In the genomic region with DNA sequence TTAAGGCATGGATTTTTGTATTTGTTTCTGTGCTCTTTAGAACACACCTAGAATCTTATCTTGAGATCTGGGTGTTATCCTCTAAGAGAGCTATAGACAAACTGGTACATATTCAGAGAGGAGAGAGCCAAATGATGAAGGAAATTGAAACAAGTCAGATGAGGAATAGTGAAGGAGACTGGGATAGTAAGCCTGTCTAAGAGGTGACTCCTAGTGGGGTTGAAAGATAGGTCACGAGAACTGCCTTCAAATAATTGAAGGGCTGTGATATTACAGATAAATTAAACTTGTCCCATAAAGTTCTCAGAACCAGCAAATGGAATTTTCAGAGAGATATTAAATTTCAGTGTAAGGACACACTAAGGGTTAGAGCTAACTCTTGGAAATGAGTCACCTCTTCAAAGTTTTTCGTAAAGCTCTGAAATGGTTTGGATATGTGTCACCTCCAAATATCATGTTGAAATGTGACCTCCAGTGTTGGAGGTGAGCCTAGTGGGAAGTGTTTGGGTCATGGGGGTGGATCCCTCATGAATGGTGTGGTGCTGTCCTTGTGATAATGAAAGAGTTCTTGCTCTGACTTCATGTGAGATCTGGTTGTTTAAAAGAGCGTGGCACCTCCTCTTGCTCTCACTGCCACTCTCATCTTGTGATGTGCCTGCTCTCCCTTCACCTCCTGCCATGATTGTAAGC, we compare ENCODE assay signal across 9 cellular contexts.
DNase-seq lines count a peak whose midpoint lies in the region; ATAC-seq and TF ChIP-seq lines count a peak whose summit lies in the region.
"Had no signal": no experiment of that assay in that cellular context is flagged by ENCODE, and none has a peak within 500 bp of the region (broad histone marks: within the 10 kb centered on the region; RNA-seq: fewer than 3 reads in every experiment).

No MANE protein-coding gene starts in this region.

- no peak for DNase-seq in activated T-cell treated with anti-CD3 and anti-CD28 coated beads, Interleukin-2, amount 50 U/mL, for 4 hours
- no peak for DNase-seq in activated T-cell treated with anti-CD3 and anti-CD28 coated beads, Interleukin-2, amount 50 U/mL, for 1 hour
- DNase-seq in SK-N-SH, result no peak
- peak; percentile 90 for DNase-seq in fibroblast of gingiva (ENCODE audit: low read depth)
- peak in 1 of 2 donors; percentile 73 for DNase-seq in stimulated activated effector memory CD8-positive, alpha-beta T cell treated with anti-CD3 and anti-CD28 coated beads, Interleukin-12 subunit alpha, Interleukin-12 subunit beta, amount 100 ng/mL, for 72 hours (ENCODE audit: low spot score in 2 of 2)
- DNase-seq in DMS153 treated with DMSO at 0.1 percent for 48 hours (lab: John Stamatoyannopoulos, UW; ENCODE audit: unreplicated experiment), result no peak
- no peak for DNase-seq in NCI-H524 treated with DMSO at 0.1 percent for 48 hours (lab: John Stamatoyannopoulos, UW)

- no peak overlapping the region for H3K4me3 Mint-ChIP-seq in activated T-cell treated with anti-CD3 and anti-CD28 coated beads, Interleukin-2, amount 50 U/mL, for 4 hours
- H3K4me3 Mint-ChIP-seq in stimulated activated effector memory CD8-positive, alpha-beta T cell treated with anti-CD3 and anti-CD28 coated beads, Interleukin-12 subunit alpha, Interleukin-12 subunit beta, amount 100 ng/mL, for 72 hours, result peak overlapping the region; percentile 43

- H3K9ac ChIP-seq in SK-N-SH, result peak overlapping the region; percentile 21; the same call in 1 of the 2 replicates

- H4K20me1 ChIP-seq in SK-N-SH (ENCODE audit: insufficient read depth), result no peaks in the 10 kb centered on the region

- peaks cover 2% of the 10 kb centered on the region for H3K36me3 Mint-ChIP-seq in activated T-cell treated with anti-CD3 and anti-CD28 coated beads, Interleukin-2, amount 50 U/mL, for 4 hours (ENCODE audit: insufficient read depth)
- peaks cover 8% of the 10 kb centered on the region for H3K36me3 Mint-ChIP-seq in stimulated activated effector memory CD8-positive, alpha-beta T cell treated with anti-CD3 and anti-CD28 coated beads, Interleukin-12 subunit alpha, Interleukin-12 subunit beta, amount 100 ng/mL, for 72 hours

- H3K4me2 ChIP-seq in SK-N-SH, result peak overlapping the region; percentile 20

- POLR2A ChIA-PET in SK-N-SH (lab: Yijun Ruan, JAX), result no interaction called here

- H3K4me1 Mint-ChIP-seq in activated T-cell treated with anti-CD3 and anti-CD28 coated beads, Interleukin-2, amount 50 U/mL, for 4 hours (ENCODE audit: low read depth), result peaks cover 26% of the 10 kb centered on the region
- peaks cover 42% of the 10 kb centered on the region for H3K4me1 Mint-ChIP-seq in stimulated activated effector memory CD8-positive, alpha-beta T cell treated with anti-CD3 and anti-CD28 coated beads, Interleukin-12 subunit alpha, Interleukin-12 subunit beta, amount 100 ng/mL, for 72 hours

- no peak overlapping the region for H2AFZ ChIP-seq in SK-N-SH (ENCODE audit: low read depth)

- peaks cover 0 to 3% of the 10 kb centered on the region in 2 experiments for H3K36me3 ChIP-seq in SK-N-SH (replicated peaks in 1 of 2; ENCODE audit: control insufficient read depth in 1 of 2, insufficient read depth in 2 of 2, low read length in 1 of 2)
- H3K36me3 ChIP-seq: SJCRH30 had no signal

- peak in 1 of 2 experiments; percentile 88; a peak in 2 of 4 replicates for TF ChIP-seq EP300 in SK-N-SH (IDR thresholded peaks at IDR 0.05; ENCODE audit: borderline replicate concordance in 1 of 2, low read depth in 1 of 2, low read length in 1 of 2)

- peak; percentile 13; the same call in 1 of the 2 replicates for TF ChIP-seq CTCF in SK-N-SH (IDR thresholded peaks at IDR 0.05)

- H3K4me1 ChIP-seq in SK-N-SH (ENCODE audit: control insufficient read depth in 1 of 2, insufficient read depth in 2 of 2, low read depth in 1 of 2, low read length in 1 of 2), result no peaks in the 10 kb centered on the region; a peak in 1 of 4 replicates

- CTCF ChIA-PET in SK-N-SH (lab: Yijun Ruan, JAX), result no interaction called here

- ATAC-seq in activated T-cell treated with anti-CD3 and anti-CD28 coated beads, Interleukin-2, amount 50 U/mL, for 4 hours, result peak; percentile 87 to 93
- ATAC-seq in stimulated activated effector memory CD8-positive, alpha-beta T cell treated with anti-CD3 and anti-CD28 coated beads, Interleukin-12 subunit alpha, Interleukin-12 subunit beta, amount 100 ng/mL, for 72 hours, result peak; percentile 96
- ATAC-seq in GM18909 (IDR thresholded peaks at IDR 0.05; ENCODE audit: poor library complexity, unreplicated experiment), result no peak

- peak overlapping the region; percentile 88 for H3K27ac Mint-ChIP-seq in stimulated activated effector memory CD8-positive, alpha-beta T cell treated with anti-CD3 and anti-CD28 coated beads, Interleukin-12 subunit alpha, Interleukin-12 subunit beta, amount 100 ng/mL, for 72 hours

- WGBS in SK-N-SH (ENCODE audit: low lambda C conversion rate), result 35% methylated on average over 3 of the region's 3 CpGs

- H3K9me3 ChIP-seq in SK-N-SH, result no peaks in the 10 kb centered on the region
- H3K9me3 ChIP-seq: SJCRH30 had no signal

- peaks cover 32% of the 10 kb centered on the region for H3F3A ChIP-seq in SK-N-SH (replicated peaks; ENCODE audit: insufficient read depth)

- H3K27me3 ChIP-seq in SK-N-SH (ENCODE audit: insufficient read depth), result no peaks in the 10 kb centered on the region
- H3K27me3 ChIP-seq: SJCRH30 had no signal

- H3K79me2 ChIP-seq in SK-N-SH (ENCODE audit: insufficient read depth), result no peaks in the 10 kb centered on the region

- H3K27ac ChIP-seq in SK-N-SH (ENCODE audit: low read depth in 2 of 2, low read length in 1 of 2), result peak overlapping the region in 1 of 2 experiments; percentile 75; a peak in 3 of 4 replicates
- H3K27ac ChIP-seq: SJCRH30 had no signal

- no peaks in the 10 kb centered on the region for H3K27me3 Mint-ChIP-seq in activated T-cell treated with anti-CD3 and anti-CD28 coated beads, Interleukin-2, amount 50 U/mL, for 4 hours (ENCODE audit: low read depth)

- H3K9me2 ChIP-seq in SK-N-SH, result no peaks in the 10 kb centered on the region

- no peak overlapping the region for H3K4me3 ChIP-seq in SK-N-SH (ENCODE audit: low read depth in 2 of 2, low read length in 1 of 2)
- H3K4me3 ChIP-seq: SJCRH30 had no signal

- peaks cover 2% of the 10 kb centered on the region for H3K9me3 Mint-ChIP-seq in activated T-cell treated with anti-CD3 and anti-CD28 coated beads, Interleukin-2, amount 50 U/mL, for 4 hours
- H3K9me3 Mint-ChIP-seq in stimulated activated effector memory CD8-positive, alpha-beta T cell treated with anti-CD3 and anti-CD28 coated beads, Interleukin-12 subunit alpha, Interleukin-12 subunit beta, amount 100 ng/mL, for 72 hours, result no peaks in the 10 kb centered on the region

- no peak for TF ChIP-seq RAD21 in SK-N-SH (IDR thresholded peaks at IDR 0.05; ENCODE audit: low read length)

TF ChIP-seq in SK-N-SH, 30 proteins besides CTCF, POLR2A, EP300 and RAD21:
- TF ChIP-seq CHD2 (IDR thresholded peaks at IDR 0.05; ENCODE audit: low read length, partially characterized antibody) (no peak), YY1 (IDR thresholded peaks at IDR 0.05; ENCODE audit: low read depth) (0 out of 2 replicates have a peak, but pooled peaks have one; percentile 46), NFIC (IDR thresholded peaks at IDR 0.05; ENCODE audit: borderline replicate concordance) (peak; percentile 60; the same call in 1 of the 2 replicates), EZH2phosphoT487 (IDR thresholded peaks at IDR 0.05; ENCODE audit: borderline replicate concordance, low read depth) (no peak), MEF2A (IDR thresholded peaks at IDR 0.05; ENCODE audit: borderline replicate concordance, low read depth) (peak; percentile 54; the same call in 1 of the 2 replicates), RXRA (IDR thresholded peaks at IDR 0.05; ENCODE audit: borderline replicate concordance, low read depth) (peak; percentile 93), FOSL2 (IDR thresholded peaks at IDR 0.05; ENCODE audit: borderline replicate concordance, low read depth) (peak; percentile 97), SIN3A (IDR thresholded peaks at IDR 0.05; ENCODE audit: borderline replicate concordance, low read depth, low read length) (no peak), GABPA (IDR thresholded peaks at IDR 0.05; ENCODE audit: low read depth) (no peak), TCF12 (IDR thresholded peaks at IDR 0.05) (peak; percentile 82), POLR2AphosphoS5 (IDR thresholded peaks at IDR 0.05; ENCODE audit: low read depth, low read length) (peak; percentile 63; the same call in 1 of the 2 replicates), JUND (IDR thresholded peaks at IDR 0.05) (peak; percentile 96), TEAD4 (IDR thresholded peaks at IDR 0.05; ENCODE audit: borderline replicate concordance, insufficient read depth) (peak; percentile 87), SMC3 (IDR thresholded peaks at IDR 0.05; ENCODE audit: low read depth, low read length) (peak; percentile 5; the same call in 1 of the 2 replicates), MXI1 (IDR thresholded peaks at IDR 0.05; ENCODE audit: low read depth, low read length) (no peak)
- TF ChIP-seq, protein P1, sequence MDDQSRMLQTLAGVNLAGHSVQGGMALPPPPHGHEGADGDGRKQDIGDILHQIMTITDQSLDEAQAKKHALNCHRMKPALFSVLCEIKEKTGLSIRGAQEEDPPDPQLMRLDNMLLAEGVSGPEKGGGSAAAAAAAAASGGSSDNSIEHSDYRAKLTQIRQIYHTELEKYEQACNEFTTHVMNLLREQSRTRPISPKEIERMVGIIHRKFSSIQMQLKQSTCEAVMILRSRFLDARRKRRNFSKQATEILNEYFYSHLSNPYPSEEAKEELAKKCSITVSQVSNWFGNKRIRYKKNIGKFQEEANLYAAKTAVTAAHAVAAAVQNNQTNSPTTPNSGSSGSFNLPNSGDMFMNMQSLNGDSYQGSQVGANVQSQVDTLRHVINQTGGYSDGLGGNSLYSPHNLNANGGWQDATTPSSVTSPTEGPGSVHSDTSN (IDR thresholded peaks at IDR 0.05), result peak; percentile 75
- TF ChIP-seq, protein P2, sequence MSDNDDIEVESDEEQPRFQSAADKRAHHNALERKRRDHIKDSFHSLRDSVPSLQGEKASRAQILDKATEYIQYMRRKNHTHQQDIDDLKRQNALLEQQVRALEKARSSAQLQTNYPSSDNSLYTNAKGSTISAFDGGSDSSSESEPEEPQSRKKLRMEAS (IDR thresholded peaks at IDR 0.05; ENCODE audit: low read depth), result peak; percentile 65; the same call in 1 of the 2 replicates
- TF ChIP-seq, protein P3, sequence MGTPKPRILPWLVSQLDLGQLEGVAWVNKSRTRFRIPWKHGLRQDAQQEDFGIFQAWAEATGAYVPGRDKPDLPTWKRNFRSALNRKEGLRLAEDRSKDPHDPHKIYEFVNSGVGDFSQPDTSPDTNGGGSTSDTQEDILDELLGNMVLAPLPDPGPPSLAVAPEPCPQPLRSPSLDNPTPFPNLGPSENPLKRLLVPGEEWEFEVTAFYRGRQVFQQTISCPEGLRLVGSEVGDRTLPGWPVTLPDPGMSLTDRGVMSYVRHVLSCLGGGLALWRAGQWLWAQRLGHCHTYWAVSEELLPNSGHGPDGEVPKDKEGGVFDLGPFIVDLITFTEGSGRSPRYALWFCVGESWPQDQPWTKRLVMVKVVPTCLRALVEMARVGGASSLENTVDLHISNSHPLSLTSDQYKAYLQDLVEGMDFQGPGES (IDR thresholded peaks at IDR 0.05; ENCODE audit: low read depth, low read length), result no peak
TF ChIP-seq in SK-N-SH: peak in this region for 12.
